16 cellular contexts compared by ENCODE assay signal in the genomic region with DNA sequence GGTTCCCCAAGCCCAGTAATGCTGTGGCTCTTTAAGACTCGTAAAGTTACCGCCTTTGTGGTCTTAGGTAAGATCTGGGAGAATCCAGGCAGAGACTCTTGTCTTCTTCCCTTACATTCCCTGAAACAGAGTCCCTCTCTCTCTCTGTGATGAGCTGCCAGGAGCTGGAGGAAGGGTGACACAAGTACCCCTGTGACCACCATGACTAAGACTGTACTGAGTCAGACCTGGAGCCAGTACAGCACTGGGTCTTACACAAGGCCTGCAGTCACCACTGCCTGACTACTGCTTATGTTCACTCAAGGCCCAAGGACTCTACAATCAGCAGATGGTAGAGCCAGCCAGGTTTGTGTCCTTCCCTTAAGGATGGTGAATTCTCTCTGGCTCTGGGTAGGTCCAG.
DNase-seq lines count a peak whose midpoint lies in the region; ATAC-seq lines count a peak whose summit lies in the region.
"Had no signal": no experiment of that assay in that cellular context is flagged by ENCODE, and none has a peak within 500 bp of the region (broad histone marks: within the 10 kb centered on the region; RNA-seq: fewer than 3 reads in every experiment).

No MANE protein-coding gene starts in this region.

- intact Hi-C loops in posterior vena cava (cut with DNase I): no loop called here

- no peak for ATAC-seq in GM18909 (IDR thresholded peaks at IDR 0.05; ENCODE audit: poor library complexity, unreplicated experiment)
- ATAC-seq: stimulated activated naive B cell treated with anti-CD40 and anti-IgM and Interleukin-4, amounts not matched to agents 10 μg/mL and 1 μg/mL and 100 μg/mL, for 72 hours had no signal

- DNase-seq in A172 (ENCODE audit: low spot score) (peak; percentile 67), GM04503 (ENCODE audit: low read depth) (peak; percentile 15), RPMI7951 (ENCODE audit: low read depth) (peak; percentile 66), fibroblast of peridontal ligament (ENCODE audit: extremely low read depth) (peak; percentile 7), SW480 (ENCODE audit: low spot score) (no peak), NCI-H524 (lab: John Stamatoyannopoulos, UW) (no peak), posterior vena cava (ENCODE audit: low spot score) (no peak)
- DNase-seq: activated naive CD4-positive, alpha-beta T cell; H7; head of caudate nucleus; midbrain; NCI-H1105 treated with DMSO at 0.1 percent for 48 hours; NCI-H345; SK-N-SH; stimulated activated naive B cell treated with anti-CD40 and anti-IgM and Interleukin-4, amounts not matched to agents 10 μg/mL and 1 μg/mL and 100 μg/mL, for 72 hours had no signal

Comparison
In these comparisons a context has a peak if more than half of its experiments do, and no peak if none do; other contexts are left out.
1. DNase-seq: peak in A172 (single experiment), GM04503 (single experiment), RPMI7951 (single experiment) and fibroblast of peridontal ligament (single experiment); none in SW480 (single experiment), NCI-H524 (0 of 2) and posterior vena cava (single experiment).